13 cellular contexts compared by ENCODE assay signal in genomic region chr20:61733216-61733615, GRCh38.
"Had no signal": no experiment of that assay in that cellular context is flagged by ENCODE, and none has a peak within 500 bp of the region (broad histone marks: within the 10 kb centered on the region; RNA-seq: fewer than 3 reads in every experiment).

No MANE protein-coding gene starts in this region.

- H3K4me2 ChIP-seq: hepatocyte had no signal

- H3K36me3 ChIP-seq: neutrophil, right atrium auricular region had no signal

- H2AFZ ChIP-seq: hepatocyte had no signal

- H3K4me3 ChIP-seq: hepatocyte, right atrium auricular region had no signal

- ATAC-seq: foreskin keratinocyte, left colon, natural killer cell had no signal

- H3K27me3 ChIP-seq: hepatocyte, neutrophil, right atrium auricular region had no signal

- H3K27ac ChIP-seq: foreskin keratinocyte, hepatocyte, neutrophil, right atrium auricular region had no signal

- H3K4me3 Mint-ChIP-seq: dendritic cell treated with granulocyte-macrophage colony-stimulating factor and Interleukin-4, amounts not matched to agents 40 ng/mL and 50 ng/mL, for 4 days; mesothelial cell of epicardium; natural killer cell had no signal

- H3K4me1 ChIP-seq: foreskin keratinocyte, right atrium auricular region had no signal

- H3K36me3 Mint-ChIP-seq: mesothelial cell of epicardium, natural killer cell had no signal

- H3K27ac Mint-ChIP-seq: dendritic cell treated with granulocyte-macrophage colony-stimulating factor and Interleukin-4, amounts not matched to agents 40 ng/mL and 50 ng/mL, for 4 days; mesothelial cell of epicardium; natural killer cell had no signal

- H3K9me3 Mint-ChIP-seq: dendritic cell treated with granulocyte-macrophage colony-stimulating factor and Interleukin-4, amounts not matched to agents 40 ng/mL and 50 ng/mL, for 4 days; mesothelial cell of epicardium had no signal

- H3K79me2 ChIP-seq: hepatocyte had no signal

- DNase-seq: erythroblast; foreskin keratinocyte; left colon; natural killer cell; small intestine; stimulated activated CD4-positive, alpha-beta T cell treated with anti-CD3 and anti-CD28 coated beads, Interleukin-2, amount 100 ng/mL, for 48 hours; stimulated activated naive CD4-positive, alpha-beta T cell treated with Interleukin-2 at 50 U/mL for 16 hours; trophoblast cell had no signal

- H3K9me3 ChIP-seq: neutrophil, right atrium auricular region had no signal

- H3K4me1 Mint-ChIP-seq: natural killer cell had no signal
